Comparison of ENCODE assay signal across 1 cellular context in genomic region chr22:31085928-31086327, GRCh38.
TF ChIP-seq lines count a peak whose summit lies in the region.

No MANE protein-coding gene starts in this region.

TF ChIP-seq in GM12878, 131 proteins besides CTCF, POLR2A, EP300 and RAD21:
- TF ChIP-seq ZBTB4 (CRISPR knock-in tag; IDR thresholded peaks at IDR 0.05) (no peak), RELA (IDR thresholded peaks at IDR 0.05; ENCODE audit: borderline replicate concordance, partially characterized antibody) (no peak), MTA2 (IDR thresholded peaks at IDR 0.05; ENCODE audit: low read depth) (no peak), IRF3 (IDR thresholded peaks at IDR 0.05) (no peak), GABPA (IDR thresholded peaks at IDR 0.05; ENCODE audit: low read depth) (no peak), ATF2 (IDR thresholded peaks at IDR 0.05; ENCODE audit: low read length) (no peak), TAF1 (IDR thresholded peaks at IDR 0.05; ENCODE audit: borderline replicate concordance, low read depth, low read length) (no peak), PAX5 (IDR thresholded peaks at IDR 0.05; ENCODE audit: borderline replicate concordance, low read depth, low read length) (no peak), MLLT1 (IDR thresholded peaks at IDR 0.05) (no peak), JUND (IDR thresholded peaks at IDR 0.05; ENCODE audit: low read depth, low read length) (no peak), ZNF592 (IDR thresholded peaks at IDR 0.05) (no peak)
